In the genomic region with DNA sequence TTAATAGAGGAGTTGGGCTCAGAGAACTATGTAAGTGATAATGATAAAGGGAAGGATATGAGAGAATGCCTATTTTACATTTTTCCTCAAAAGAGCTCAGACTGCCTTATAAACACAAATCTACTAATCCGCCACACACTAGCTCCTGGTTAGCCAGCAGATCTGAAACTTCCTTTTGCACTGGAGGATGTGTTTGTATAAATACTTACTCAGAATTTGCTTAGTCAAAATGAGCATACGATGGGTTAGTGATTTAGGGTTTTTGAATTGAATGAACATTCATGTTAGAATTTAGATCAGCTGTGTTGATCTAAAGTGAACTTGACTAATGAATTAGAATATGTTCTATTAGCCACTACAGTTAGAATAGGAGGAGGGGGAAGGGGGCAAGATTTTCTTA, we compare ENCODE assay signal across 20 cellular contexts. TPM values are rescaled to one million over a fixed set of nuclear protein-coding genes. Genes with fewer than 3 reads are reported as not detected.
A peak's percentile ranks its signal among the peaks of the same experiment; 100 is the strongest.
DNase-seq lines count a peak whose midpoint lies in the region; ATAC-seq and TF ChIP-seq lines count a peak whose summit lies in the region.
"Had no signal": no experiment of that assay in that cellular context is flagged by ENCODE, and none has a peak within 500 bp of the region (broad histone marks: within the 10 kb centered on the region; RNA-seq: fewer than 3 reads in every experiment).

No MANE protein-coding gene starts in this region.

- TF ChIP-seq POLR2A in spleen (IDR thresholded peaks at IDR 0.05) = no peak

- no peak for TF ChIP-seq CTCF in RWPE2 (IDR thresholded peaks at IDR 0.05; ENCODE audit: poor library complexity, severe bottlenecking)
- no peak for TF ChIP-seq CTCF in left ventricle myocardium inferior (IDR thresholded peaks at IDR 0.05; ENCODE audit: borderline replicate concordance)
- no peak for TF ChIP-seq CTCF in spleen (IDR thresholded peaks at IDR 0.05 in 8 of 11, conservative IDR thresholded peaks at IDR 0.05 in 3 of 11)

- intact Hi-C loops in left ventricle myocardium inferior (cut with micrococcal nuclease) = no loop called here
- intact Hi-C loops in spleen (cut with DNase I; ENCODE audit: low total_unique reads) = no loop called here

- H3K4me1 ChIP-seq in RWPE2 (ENCODE audit: insufficient read depth, poor library complexity, severe bottlenecking) (peaks cover 19% of the 10 kb centered on the region), left ventricle myocardium inferior (peaks cover 16% of the 10 kb centered on the region), spleen (peaks cover 0 to 14% (median 4%) of the 10 kb centered on the region in 6 donors)

- H3K27ac ChIP-seq in RWPE2 (ENCODE audit: poor library complexity, severe bottlenecking) = peak overlapping the region; percentile 80
- no peak overlapping the region for H3K27ac ChIP-seq in left ventricle myocardium inferior (replicated peaks)
- H3K27ac ChIP-seq in spleen = no peak overlapping the region
- H3K27ac ChIP-seq: esophagus muscularis mucosa, upper lobe of right lung had no signal

- WGBS in spleen, 5 donors = 55 to 65% (median 58%) methylated on average over 2 of the region's 2 CpGs

- in situ Hi-C loops in G401 (cut with HindIII; ENCODE audit: low sequenced_read_pairs) = no loop called here

- DNase-seq in EL = peak; percentile 34
- DNase-seq in RWPE2 (ENCODE audit: low spot score) = no peak
- DNase-seq in fibroblast of peridontal ligament (ENCODE audit: extremely low read depth) = peak; percentile 51
- DNase-seq in DMS79 (lab: John Stamatoyannopoulos, UW) = no peak
- DNase-seq in left ventricle myocardium inferior = no peak
- no peak for DNase-seq in G401 (ENCODE audit: low spot score)
- no peak for DNase-seq in spleen
- DNase-seq: activated CD4-positive, alpha-beta T cell treated with anti-CD3 and anti-CD28 coated beads, Interleukin-2, amount 50 U/mL, for 4 hours; activated naive CD4-positive, alpha-beta T cell treated with anti-CD3 and anti-CD28 coated beads, Interleukin-2, amount 10 ng/mL, durations not matched to agents 7 days and 5 days; anterior cingulate cortex; effector memory CD4-positive, alpha-beta T cell; glutamatergic neuron; KBM-7; MV-4-11; NCI-H1694 treated with DMSO at 0.1 percent for 48 hours; NCI-H2227 treated with DMSO at 0.1 percent for 48 hours; SHP77 treated with DMSO at 0.1 percent for 48 hours; upper lobe of right lung had no signal

- H3K4me3 ChIP-seq in RWPE2 (ENCODE audit: severe bottlenecking) = no peak overlapping the region
- H3K4me3 ChIP-seq in left ventricle myocardium inferior = no peak overlapping the region
- H3K4me3 ChIP-seq in spleen = no peak overlapping the region
- H3K4me3 ChIP-seq: esophagus muscularis mucosa, upper lobe of right lung had no signal

- H3K9me3 ChIP-seq in RWPE2 (ENCODE audit: severe bottlenecking) (no peaks in the 10 kb centered on the region), left ventricle myocardium inferior (replicated peaks) (no peaks in the 10 kb centered on the region), spleen (peaks cover 0 to 7% (median 0%) of the 10 kb centered on the region in 8 donors)
- H3K9me3 ChIP-seq: esophagus muscularis mucosa, upper lobe of right lung had no signal

- H3K36me3 ChIP-seq in RWPE2 (ENCODE audit: low read depth) (no peaks in the 10 kb centered on the region), left ventricle myocardium inferior (no peaks in the 10 kb centered on the region), spleen (no peaks in the 10 kb centered on the region)
- H3K36me3 ChIP-seq: esophagus muscularis mucosa, upper lobe of right lung had no signal

- H3K27me3 ChIP-seq in RWPE2 (ENCODE audit: insufficient read depth, poor library complexity, severe bottlenecking) (no peaks in the 10 kb centered on the region), left ventricle myocardium inferior (ENCODE audit: low read depth) (peaks cover 3% of the 10 kb centered on the region), spleen (replicated peaks in 1 of 7) (peaks cover 0 to 15% (median 0%) of the 10 kb centered on the region in 7 donors)
- H3K27me3 ChIP-seq: esophagus muscularis mucosa, upper lobe of right lung had no signal

- ATAC-seq in GM18907 (IDR thresholded peaks at IDR 0.05; ENCODE audit: unreplicated experiment) (peak; percentile 36), RWPE2 (ENCODE audit: low read depth) (no peak)
- ATAC-seq: upper lobe of right lung had no signal

RNA-seq across cellular contexts. Expression of gene IER5, which starts 9.1 kb away (rescaled TPM):
- total RNA-seq in left ventricle myocardium inferior (22.1 TPM), spleen (10 to 100 TPM; 33.4 to 62.3 (median 40.8) TPM)
- 30.5 and 37.9 TPM in 2 replicates for total RNA-seq in G401 (2014; rRNA removed; shearing (Covaris generic))
- 10 to 100 TPM; 21.3 to 33.9 (median 32.7) TPM for polyA plus RNA-seq in spleen

RNA-seq across cellular contexts. Expression of gene MR1, which starts 45.6 kb away (rescaled TPM):
- total RNA-seq in left ventricle myocardium inferior (4.8 TPM), spleen (10 to 100 TPM; 21.9 to 35.6 (median 25.8) TPM)
- total RNA-seq in G401 (2014; rRNA removed; shearing (Covaris generic)) = 8.3 and 10.6 TPM in 2 replicates
- 1 to 10 TPM; 4.9 to 6.3 (median 6.0) TPM for polyA plus RNA-seq in spleen

RNA-seq across cellular contexts. Expression of gene STX6, which starts 56.7 kb away (rescaled TPM):
- total RNA-seq in left ventricle myocardium inferior (7.2 TPM), spleen (10 to 100 TPM; 18.3 to 41.4 (median 22.1) TPM)
- total RNA-seq in G401 (2014; rRNA removed; shearing (Covaris generic)) = 17.9 and 28.8 TPM in 2 replicates
- polyA plus RNA-seq in spleen = 10 to 100 TPM in 1 of 3 donors, 1 to 10 TPM in 2; 6.8 to 10.2 (median 8.0) TPM

Comparison
In these comparisons a context has a peak if more than half of its experiments do, and no peak if none do; other contexts are left out.
1. DNase-seq: peak in EL (single experiment) and fibroblast of peridontal ligament (single experiment); none in RWPE2 (single experiment), DMS79 (single experiment), left ventricle myocardium inferior (single experiment), G401 (single experiment) and spleen (single experiment).